ENCODE assay signal across 14 cellular contexts in genomic region chr7:66642932-66643331, GRCh38. TPM values are rescaled to one million over a fixed set of nuclear protein-coding genes. Genes with fewer than 3 reads are reported as not detected.
A peak's percentile ranks its signal among the peaks of the same experiment; 100 is the strongest.
DNase-seq lines count a peak whose midpoint lies in the region; ATAC-seq and TF ChIP-seq lines count a peak whose summit lies in the region.
"Had no signal": no experiment of that assay in that cellular context is flagged by ENCODE, and none has a peak within 500 bp of the region (broad histone marks: within the 10 kb centered on the region; RNA-seq: fewer than 3 reads in every experiment).

No MANE protein-coding gene starts in this region.

- no peak for TF ChIP-seq EP300 in suprapubic skin (IDR thresholded peaks at IDR 0.05)

- H3K9me3 ChIP-seq in CD8-positive, alpha-beta T cell (ENCODE audit: low read length): no peaks in the 10 kb centered on the region
- H3K9me3 ChIP-seq in DOHH2 (ENCODE audit: control insufficient read depth, insufficient read depth, low read length) (no peaks in the 10 kb centered on the region), suprapubic skin (no peaks in the 10 kb centered on the region)
- H3K9me3 ChIP-seq: BLaER1 had no signal

- H3K4me1 ChIP-seq in CD8-positive, alpha-beta T cell (ENCODE audit: insufficient read depth, low read length): no peaks in the 10 kb centered on the region
- H3K4me1 ChIP-seq in DOHH2 (ENCODE audit: control insufficient read depth, low read length) (peaks cover 33% of the 10 kb centered on the region), suprapubic skin (no peaks in the 10 kb centered on the region)

- H3K27me3 ChIP-seq in CD8-positive, alpha-beta T cell (ENCODE audit: insufficient read depth, low read length): no peaks in the 10 kb centered on the region
- H3K27me3 ChIP-seq in DOHH2 (ENCODE audit: control insufficient read depth, low read length) (no peaks in the 10 kb centered on the region), suprapubic skin (no peaks in the 10 kb centered on the region)
- H3K27me3 ChIP-seq: BLaER1 had no signal

- H3K4me2 ChIP-seq in DOHH2 (ENCODE audit: low read length): peak overlapping the region; percentile 69

- intact Hi-C loops in CD8-positive, alpha-beta T cell (cut with DNase I, micrococcal nuclease): no loop called here
- intact Hi-C loops in natural killer cell (cut with micrococcal nuclease): no loop called here
- intact Hi-C loops in activated T-helper 2 cell treated with anti-CD3 and anti-CD28 coated beads, Interferon-gamma antibody, Interleukin-2, Interleukin-4, amounts not matched to agents 10 μg/mL and 5 μg/mL and 100 μg/mL, durations not matched to agents 14 hours and 24 hours and 36 hours (cut with micrococcal nuclease): no loop called here

- H3K4me3 ChIP-seq in CD8-positive, alpha-beta T cell (ENCODE audit: low read depth, low read length): no peak overlapping the region
- H3K4me3 ChIP-seq in DOHH2 (ENCODE audit: low read length) (peak overlapping the region; percentile 51), suprapubic skin (no peak overlapping the region)
- H3K4me3 ChIP-seq: BLaER1 had no signal

- H3K4me1 Mint-ChIP-seq in CD8-positive, alpha-beta T cell (ENCODE audit: low read depth): peaks cover 10% of the 10 kb centered on the region
- H3K4me1 Mint-ChIP-seq in central memory CD8-positive, alpha-beta T cell: peaks cover 16% of the 10 kb centered on the region
- H3K4me1 Mint-ChIP-seq in natural killer cell: peaks cover 6 to 9% of the 10 kb centered on the region in 2 donors
- no peaks in the 10 kb centered on the region for H3K4me1 Mint-ChIP-seq in activated T-helper 2 cell treated with anti-CD3 and anti-CD28 coated beads, Interferon-gamma antibody, Interleukin-2, Interleukin-4, amounts not matched to agents 10 μg/mL and 5 μg/mL and 100 μg/mL, durations not matched to agents 14 hours and 24 hours and 36 hours (ENCODE audit: low read depth)

- TF ChIP-seq POLR2A in suprapubic skin (IDR thresholded peaks at IDR 0.05): no peak

- no peak for ATAC-seq in CD8-positive, alpha-beta T cell
- ATAC-seq in central memory CD8-positive, alpha-beta T cell (replicated peaks; ENCODE audit: extremely low read depth, poor library complexity, severe bottlenecking): no peak
- ATAC-seq in natural killer cell: no peak
- no peak for ATAC-seq in GM18502 (IDR thresholded peaks at IDR 0.05; ENCODE audit: poor library complexity, unreplicated experiment)

- H3K4me3 Mint-ChIP-seq in CD8-positive, alpha-beta T cell: no peak overlapping the region
- no peak overlapping the region for H3K4me3 Mint-ChIP-seq in central memory CD8-positive, alpha-beta T cell
- no peak overlapping the region for H3K4me3 Mint-ChIP-seq in natural killer cell
- no peak overlapping the region for H3K4me3 Mint-ChIP-seq in activated T-helper 2 cell treated with anti-CD3 and anti-CD28 coated beads, Interferon-gamma antibody, Interleukin-2, Interleukin-4, amounts not matched to agents 10 μg/mL and 5 μg/mL and 100 μg/mL, durations not matched to agents 14 hours and 24 hours and 36 hours (ENCODE audit: low read depth)

- POLR2A ChIA-PET in CD8-positive, alpha-beta T cell (lab: Charles Lee): interaction anchor here (1.0 kb wide), 1 partner anchor 11 kb away, joined by 3 read pairs; no protein-coding TSS in a partner anchor

- no peaks in the 10 kb centered on the region for H3K9me3 Mint-ChIP-seq in CD8-positive, alpha-beta T cell
- no peaks in the 10 kb centered on the region for H3K9me3 Mint-ChIP-seq in central memory CD8-positive, alpha-beta T cell
- no peaks in the 10 kb centered on the region for H3K9me3 Mint-ChIP-seq in natural killer cell
- no peaks in the 10 kb centered on the region for H3K9me3 Mint-ChIP-seq in activated T-helper 2 cell treated with anti-CD3 and anti-CD28 coated beads, Interferon-gamma antibody, Interleukin-2, Interleukin-4, amounts not matched to agents 10 μg/mL and 5 μg/mL and 100 μg/mL, durations not matched to agents 14 hours and 24 hours and 36 hours

- no peak for TF ChIP-seq CTCF in CD8-positive, alpha-beta T cell (IDR thresholded peaks at IDR 0.05)
- no peak for TF ChIP-seq CTCF in DOHH2 (IDR thresholded peaks at IDR 0.05; ENCODE audit: low read depth, low read length, poor library complexity, severe bottlenecking)
- no peak for TF ChIP-seq CTCF in natural killer cell (IDR thresholded peaks at IDR 0.05)
- TF ChIP-seq CTCF in suprapubic skin (IDR thresholded peaks at IDR 0.05): no peak

- H3K27me3 Mint-ChIP-seq in CD8-positive, alpha-beta T cell (ENCODE audit: low read depth): no peaks in the 10 kb centered on the region
- H3K27me3 Mint-ChIP-seq in central memory CD8-positive, alpha-beta T cell: no peaks in the 10 kb centered on the region
- no peaks in the 10 kb centered on the region for H3K27me3 Mint-ChIP-seq in natural killer cell (ENCODE audit: low read depth in 2 of 2)
- H3K27me3 Mint-ChIP-seq in activated T-helper 2 cell treated with anti-CD3 and anti-CD28 coated beads, Interferon-gamma antibody, Interleukin-2, Interleukin-4, amounts not matched to agents 10 μg/mL and 5 μg/mL and 100 μg/mL, durations not matched to agents 14 hours and 24 hours and 36 hours (ENCODE audit: low read depth): no peaks in the 10 kb centered on the region

- peaks cover 22% of the 10 kb centered on the region for H3F3A ChIP-seq in DOHH2 (ENCODE audit: control insufficient read depth, insufficient read depth)

- H3K27ac Mint-ChIP-seq in CD8-positive, alpha-beta T cell: peak overlapping the region; percentile 74
- H3K27ac Mint-ChIP-seq in central memory CD8-positive, alpha-beta T cell (ENCODE audit: low read depth): peak overlapping the region; percentile 64
- peak overlapping the region; percentile 57 to 69 for H3K27ac Mint-ChIP-seq in natural killer cell
- no peak overlapping the region for H3K27ac Mint-ChIP-seq in activated T-helper 2 cell treated with anti-CD3 and anti-CD28 coated beads, Interferon-gamma antibody, Interleukin-2, Interleukin-4, amounts not matched to agents 10 μg/mL and 5 μg/mL and 100 μg/mL, durations not matched to agents 14 hours and 24 hours and 36 hours

- no peak for DNase-seq in CD8-positive, alpha-beta T cell
- no peak for DNase-seq in central memory CD8-positive, alpha-beta T cell (ENCODE audit: low spot score in 2 of 2)
- DNase-seq in natural killer cell (no peak), suprapubic skin (ENCODE audit: low spot score in 2 of 2) (no peak)
- no peak for DNase-seq in activated T-helper 2 cell treated with anti-CD3 and anti-CD28 coated beads, Interferon-gamma antibody, Interleukin-2, Interleukin-4, amounts not matched to agents 10 μg/mL and 5 μg/mL and 100 μg/mL, durations not matched to agents 14 hours and 24 hours and 36 hours (ENCODE audit: low spot score)
- DNase-seq: KG1, NCI-H1092 treated with DMSO at 0.1 percent for 48 hours, NCI-H1694, NCI-H446, NCI-H748 treated with DMSO at 0.1 percent for 48 hours, Right ventricle myocardium superior had no signal

- peaks cover 85% of the 10 kb centered on the region for H3K36me3 Mint-ChIP-seq in CD8-positive, alpha-beta T cell
- H3K36me3 Mint-ChIP-seq in central memory CD8-positive, alpha-beta T cell (ENCODE audit: insufficient read depth): peaks cover 50% of the 10 kb centered on the region
- H3K36me3 Mint-ChIP-seq in natural killer cell: peaks cover 18% of the 10 kb centered on the region
- peaks cover 62% of the 10 kb centered on the region for H3K36me3 Mint-ChIP-seq in activated T-helper 2 cell treated with anti-CD3 and anti-CD28 coated beads, Interferon-gamma antibody, Interleukin-2, Interleukin-4, amounts not matched to agents 10 μg/mL and 5 μg/mL and 100 μg/mL, durations not matched to agents 14 hours and 24 hours and 36 hours (ENCODE audit: low read depth)

- CTCF ChIA-PET in CD8-positive, alpha-beta T cell (lab: Charles Lee): interaction anchor here (1.3 kb wide), 1 partner anchor 12 kb away, joined by 4 read pairs; no protein-coding TSS in a partner anchor

- no peaks in the 10 kb centered on the region for H4K20me1 ChIP-seq in DOHH2 (ENCODE audit: control insufficient read depth, insufficient read depth, low read depth, low read length)
- H4K20me1 ChIP-seq: BLaER1 had no signal

- peaks cover 4% of the 10 kb centered on the region; the same call in 1 of the 2 replicates for H3K79me2 ChIP-seq in DOHH2 (ENCODE audit: control insufficient read depth, low read length)

- peaks cover 50% of the 10 kb centered on the region for H3K36me3 ChIP-seq in CD8-positive, alpha-beta T cell (ENCODE audit: insufficient read depth, low read length)
- peaks cover 79% of the 10 kb centered on the region for H3K36me3 ChIP-seq in DOHH2 (ENCODE audit: control insufficient read depth, low read length)
- H3K36me3 ChIP-seq in suprapubic skin: peaks cover 76% of the 10 kb centered on the region

- no peak overlapping the region for H3K27ac ChIP-seq in CD8-positive, alpha-beta T cell (ENCODE audit: low read depth, low read length)
- H3K27ac ChIP-seq in DOHH2 (ENCODE audit: low read depth, low read length): peak overlapping the region; percentile 59
- H3K27ac ChIP-seq in suprapubic skin: no peak overlapping the region
- H3K27ac ChIP-seq: BLaER1 had no signal

- H3K9me2 ChIP-seq in DOHH2 (replicated peaks; ENCODE audit: control insufficient read depth, low read length): no peaks in the 10 kb centered on the region

RNA-seq across cellular contexts. Expression of gene KCTD7, which starts 14.3 kb away (rescaled TPM):
- 10 to 100 TPM; 12.9 to 13.2 TPM for total RNA-seq in CD8-positive, alpha-beta T cell
- total RNA-seq in natural killer cell (10 to 100 TPM; 29.3 to 33.0 (median 31.7) TPM), suprapubic skin (10 to 100 TPM in 1 of 4 donors, 1 to 10 TPM in 3; 6.2 to 17.9 (median 6.7) TPM)
- total RNA-seq in activated T-helper 2 cell treated with anti-CD3 and anti-CD28 coated beads, Interferon-gamma antibody, Interleukin-2, Interleukin-4, amounts not matched to agents 10 μg/mL and 5 μg/mL and 100 μg/mL, durations not matched to agents 14 hours and 24 hours and 36 hours: 10.3 and 12.0 TPM in 2 replicates
